10 cellular contexts compared by ENCODE assay signal in the genomic region with DNA sequence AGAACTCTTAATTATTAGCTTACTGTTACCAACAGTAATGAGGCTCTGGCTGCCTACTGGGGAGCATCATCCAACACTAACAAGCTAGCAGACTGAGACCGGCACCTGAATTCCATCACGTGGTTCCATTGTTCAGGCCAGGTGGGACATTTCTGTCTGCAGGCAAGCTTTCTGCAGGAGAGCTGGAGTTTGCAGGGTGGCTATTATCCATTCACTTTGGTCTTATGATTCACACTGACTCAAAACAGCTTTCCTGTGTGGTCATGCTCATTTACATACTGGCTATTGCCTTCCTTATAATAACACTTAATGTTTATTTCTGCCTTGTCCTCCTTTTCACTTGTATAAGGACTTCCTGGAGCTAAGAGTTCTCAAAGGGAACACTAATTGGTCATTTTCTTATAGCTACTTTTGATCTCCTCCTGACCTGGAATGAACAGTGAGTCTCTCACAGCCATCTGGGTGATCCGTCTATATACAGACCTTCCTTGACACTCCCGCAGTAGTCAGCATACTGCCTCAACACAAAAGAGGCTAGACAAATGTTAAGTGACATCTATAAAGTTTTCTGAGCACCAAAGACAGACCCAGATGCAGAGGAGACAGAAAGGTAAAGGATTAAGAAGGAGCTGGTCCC.
A peak's percentile ranks its signal among the peaks of the same experiment; 100 is the strongest.
DNase-seq lines count a peak whose midpoint lies in the region; ATAC-seq and FAIRE-seq lines count a peak whose summit lies in the region.
"Had no signal": no experiment of that assay in that cellular context is flagged by ENCODE, and none has a peak within 500 bp of the region (broad histone marks: within the 10 kb centered on the region; RNA-seq: fewer than 3 reads in every experiment).

No MANE protein-coding gene starts in this region.

- H3K9me3 Mint-ChIP-seq in naive thymus-derived CD8-positive, alpha-beta T cell, result no peaks in the 10 kb centered on the region

- FAIRE-seq in RCC 7860 (lab: Jason Lieb, UNC), result no peak
- FAIRE-seq: TTC549 had no signal

- no peak overlapping the region for H3K27ac Mint-ChIP-seq in naive thymus-derived CD8-positive, alpha-beta T cell

- H3K27ac ChIP-seq in epithelial cell of prostate, result no peak overlapping the region

- no peak overlapping the region for H3K4me3 Mint-ChIP-seq in naive thymus-derived CD8-positive, alpha-beta T cell

- peak; percentile 32 for DNase-seq in ELR (ENCODE audit: low read depth)
- DNase-seq in epithelial cell of prostate (ENCODE audit: low read depth, low spot score), result peak; percentile 44
- DNase-seq in RCC 7860 (ENCODE audit: low spot score), result no peak
- DNase-seq in NCI-H2107 (lab: John Stamatoyannopoulos, UW), result no peak
- no peak for DNase-seq in NK-92 treated with Interleukin-12 subunit alpha and Interleukin-12 subunit beta, amount 100 ng/mL, for 24 hours (lab: John Stamatoyannopoulos, UW)
- no peak for DNase-seq in naive thymus-derived CD8-positive, alpha-beta T cell
- DNase-seq: glutamatergic neuron had no signal

- H3K36me3 Mint-ChIP-seq in naive thymus-derived CD8-positive, alpha-beta T cell, result no peaks in the 10 kb centered on the region

- POLR2A ChIA-PET in naive thymus-derived CD8-positive, alpha-beta T cell (lab: Charles Lee), result no interaction called here

- no peaks in the 10 kb centered on the region for H3K27me3 Mint-ChIP-seq in naive thymus-derived CD8-positive, alpha-beta T cell

- ATAC-seq in GM21390 (IDR thresholded peaks at IDR 0.05; ENCODE audit: unreplicated experiment) (peak; percentile 91), HG03354 (IDR thresholded peaks at IDR 0.05; ENCODE audit: poor library complexity, severe bottlenecking, unreplicated experiment) (peak; percentile 92)
- no peak for ATAC-seq in naive thymus-derived CD8-positive, alpha-beta T cell

- H3K4me1 Mint-ChIP-seq in naive thymus-derived CD8-positive, alpha-beta T cell, result peaks cover 1 to 10% (median 5%) of the 10 kb centered on the region in 4 donors

Comparison
In these comparisons a context has a peak if more than half of its experiments do, and no peak if none do; other contexts are left out.
1. DNase-seq: peak in ELR (single experiment) and epithelial cell of prostate (single experiment); none in RCC 7860 (single experiment), NCI-H2107 (single experiment), NK-92 treated with Interleukin-12 subunit alpha and Interleukin-12 subunit beta, amount 100 ng/mL, for 24 hours (single experiment) and naive thymus-derived CD8-positive, alpha-beta T cell (0 of 10).
2. ATAC-seq: peak in GM21390 (single experiment) and HG03354 (single experiment); none in naive thymus-derived CD8-positive, alpha-beta T cell (0 of 2).